1 cellular context compared by ENCODE assay signal in the genomic region with DNA sequence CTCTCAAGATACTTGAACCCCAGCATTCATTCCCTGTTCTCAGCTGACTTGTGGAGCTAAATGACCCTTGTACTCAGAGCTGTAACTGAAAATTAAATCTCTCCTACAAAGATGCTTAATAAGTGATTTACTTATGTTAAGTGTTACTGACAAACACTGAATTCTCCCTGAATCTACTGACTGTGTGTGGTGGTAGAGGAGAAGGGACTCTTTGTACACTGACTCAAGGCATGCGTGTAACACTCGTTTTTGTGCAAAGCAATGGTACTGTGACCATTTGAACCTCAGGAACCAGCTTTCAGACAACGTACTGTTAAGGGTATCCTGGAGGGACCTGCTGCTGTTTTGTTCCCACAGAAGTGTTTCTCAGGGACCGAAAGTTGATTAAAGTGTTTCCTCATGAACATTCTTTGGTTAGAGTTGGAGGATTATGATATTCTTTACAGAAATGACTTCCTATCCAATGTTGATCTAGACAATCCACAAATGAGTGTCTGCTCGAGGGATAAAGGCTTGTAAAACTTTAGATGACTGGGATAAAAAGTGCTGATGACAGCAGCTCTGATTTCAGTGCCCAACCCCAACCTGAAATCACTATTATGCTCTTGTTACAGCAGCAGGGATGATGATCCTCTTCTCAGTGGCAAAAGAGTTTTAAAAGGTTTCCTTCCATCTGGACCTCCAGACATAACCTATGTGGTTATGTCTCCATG.
TF ChIP-seq lines count a peak whose summit lies in the region.

No MANE protein-coding gene starts in this region.

TF ChIP-seq in HEK293, 187 proteins besides CTCF, POLR2A, EP300 and RAD21 (continued from another document and continues in another):
- TF ChIP-seq, protein P1, sequence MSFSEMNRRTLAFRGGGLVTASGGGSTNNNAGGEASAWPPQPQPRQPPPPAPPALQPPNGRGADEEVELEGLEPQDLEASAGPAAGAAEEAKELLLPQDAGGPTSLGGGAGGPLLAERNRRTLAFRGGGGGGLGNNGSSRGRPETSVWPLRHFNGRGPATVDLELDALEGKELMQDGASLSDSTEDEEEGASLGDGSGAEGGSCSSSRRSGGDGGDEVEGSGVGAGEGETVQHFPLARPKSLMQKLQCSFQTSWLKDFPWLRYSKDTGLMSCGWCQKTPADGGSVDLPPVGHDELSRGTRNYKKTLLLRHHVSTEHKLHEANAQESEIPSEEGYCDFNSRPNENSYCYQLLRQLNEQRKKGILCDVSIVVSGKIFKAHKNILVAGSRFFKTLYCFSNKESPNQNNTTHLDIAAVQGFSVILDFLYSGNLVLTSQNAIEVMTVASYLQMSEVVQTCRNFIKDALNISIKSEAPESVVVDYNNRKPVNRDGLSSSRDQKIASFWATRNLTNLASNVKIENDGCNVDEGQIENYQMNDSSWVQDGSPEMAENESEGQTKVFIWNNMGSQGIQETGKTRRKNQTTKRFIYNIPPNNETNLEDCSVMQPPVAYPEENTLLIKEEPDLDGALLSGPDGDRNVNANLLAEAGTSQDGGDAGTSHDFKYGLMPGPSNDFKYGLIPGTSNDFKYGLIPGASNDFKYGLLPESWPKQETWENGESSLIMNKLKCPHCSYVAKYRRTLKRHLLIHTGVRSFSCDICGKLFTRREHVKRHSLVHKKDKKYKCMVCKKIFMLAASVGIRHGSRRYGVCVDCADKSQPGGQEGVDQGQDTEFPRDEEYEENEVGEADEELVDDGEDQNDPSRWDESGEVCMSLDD (tag by site-specific recombination; IDR thresholded peaks at IDR 0.05) = no peak
- TF ChIP-seq, protein P2, sequence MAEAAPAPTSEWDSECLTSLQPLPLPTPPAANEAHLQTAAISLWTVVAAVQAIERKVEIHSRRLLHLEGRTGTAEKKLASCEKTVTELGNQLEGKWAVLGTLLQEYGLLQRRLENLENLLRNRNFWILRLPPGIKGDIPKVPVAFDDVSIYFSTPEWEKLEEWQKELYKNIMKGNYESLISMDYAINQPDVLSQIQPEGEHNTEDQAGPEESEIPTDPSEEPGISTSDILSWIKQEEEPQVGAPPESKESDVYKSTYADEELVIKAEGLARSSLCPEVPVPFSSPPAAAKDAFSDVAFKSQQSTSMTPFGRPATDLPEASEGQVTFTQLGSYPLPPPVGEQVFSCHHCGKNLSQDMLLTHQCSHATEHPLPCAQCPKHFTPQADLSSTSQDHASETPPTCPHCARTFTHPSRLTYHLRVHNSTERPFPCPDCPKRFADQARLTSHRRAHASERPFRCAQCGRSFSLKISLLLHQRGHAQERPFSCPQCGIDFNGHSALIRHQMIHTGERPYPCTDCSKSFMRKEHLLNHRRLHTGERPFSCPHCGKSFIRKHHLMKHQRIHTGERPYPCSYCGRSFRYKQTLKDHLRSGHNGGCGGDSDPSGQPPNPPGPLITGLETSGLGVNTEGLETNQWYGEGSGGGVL (tag by site-specific recombination; IDR thresholded peaks at IDR 0.05) = no peak
- TF ChIP-seq, protein P3, sequence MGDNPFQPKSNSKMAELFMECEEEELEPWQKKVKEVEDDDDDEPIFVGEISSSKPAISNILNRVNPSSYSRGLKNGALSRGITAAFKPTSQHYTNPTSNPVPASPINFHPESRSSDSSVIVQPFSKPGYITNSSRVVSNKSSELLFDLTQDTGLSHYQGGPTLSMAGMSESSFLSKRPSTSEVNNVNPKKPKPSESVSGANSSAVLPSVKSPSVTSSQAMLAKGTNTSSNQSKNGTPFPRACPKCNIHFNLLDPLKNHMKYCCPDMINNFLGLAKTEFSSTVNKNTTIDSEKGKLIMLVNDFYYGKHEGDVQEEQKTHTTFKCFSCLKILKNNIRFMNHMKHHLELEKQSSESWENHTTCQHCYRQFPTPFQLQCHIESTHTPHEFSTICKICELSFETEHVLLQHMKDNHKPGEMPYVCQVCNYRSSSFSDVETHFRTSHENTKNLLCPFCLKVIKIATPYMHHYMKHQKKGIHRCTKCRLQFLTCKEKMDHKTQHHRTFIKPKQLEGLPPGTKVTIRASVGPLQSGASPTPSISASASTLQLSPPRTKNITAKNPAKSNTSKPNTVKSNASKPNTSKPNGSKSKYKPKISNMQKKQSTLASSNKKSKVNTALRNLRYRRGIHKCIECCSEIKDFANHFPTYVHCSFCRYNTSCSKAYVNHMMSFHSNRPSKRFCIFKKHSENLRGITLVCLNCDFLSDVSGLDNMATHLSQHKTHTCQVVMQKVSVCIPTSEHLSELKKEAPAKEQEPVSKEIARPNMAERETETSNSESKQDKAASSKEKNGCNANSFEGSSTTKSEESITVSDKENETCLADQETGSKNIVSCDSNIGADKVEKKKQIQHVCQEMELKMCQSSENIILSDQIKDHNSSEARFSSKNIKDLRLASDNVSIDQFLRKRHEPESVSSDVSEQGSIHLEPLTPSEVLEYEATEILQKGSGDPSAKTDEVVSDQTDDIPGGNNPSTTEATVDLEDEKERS (tag by site-specific recombination; IDR thresholded peaks at IDR 0.05) = no peak
- TF ChIP-seq ZNF416 (tag by site-specific recombination; IDR thresholded peaks at IDR 0.05) = no peak
- TF ChIP-seq GLIS1 (tag by site-specific recombination; IDR thresholded peaks at IDR 0.05) = no peak
- TF ChIP-seq, protein P4, sequence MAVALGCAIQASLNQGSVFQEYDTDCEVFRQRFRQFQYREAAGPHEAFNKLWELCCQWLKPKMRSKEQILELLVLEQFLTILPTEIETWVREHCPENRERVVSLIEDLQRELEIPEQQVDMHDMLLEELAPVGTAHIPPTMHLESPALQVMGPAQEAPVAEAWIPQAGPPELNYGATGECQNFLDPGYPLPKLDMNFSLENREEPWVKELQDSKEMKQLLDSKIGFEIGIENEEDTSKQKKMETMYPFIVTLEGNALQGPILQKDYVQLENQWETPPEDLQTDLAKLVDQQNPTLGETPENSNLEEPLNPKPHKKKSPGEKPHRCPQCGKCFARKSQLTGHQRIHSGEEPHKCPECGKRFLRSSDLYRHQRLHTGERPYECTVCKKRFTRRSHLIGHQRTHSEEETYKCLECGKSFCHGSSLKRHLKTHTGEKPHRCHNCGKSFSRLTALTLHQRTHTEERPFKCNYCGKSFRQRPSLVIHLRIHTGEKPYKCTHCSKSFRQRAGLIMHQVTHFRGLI (tag by site-specific recombination; IDR thresholded peaks at IDR 0.05) = peak; percentile 60; the same call in 1 of the 2 replicates
- TF ChIP-seq ZNF610 (tag by site-specific recombination; IDR thresholded peaks at IDR 0.05; ENCODE audit: borderline replicate concordance) = no peak
- TF ChIP-seq, protein P5, sequence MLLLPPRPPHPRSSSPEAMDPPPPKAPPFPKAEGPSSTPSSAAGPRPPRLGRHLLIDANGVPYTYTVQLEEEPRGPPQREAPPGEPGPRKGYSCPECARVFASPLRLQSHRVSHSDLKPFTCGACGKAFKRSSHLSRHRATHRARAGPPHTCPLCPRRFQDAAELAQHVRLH (tag by site-specific recombination; IDR thresholded peaks at IDR 0.05) = no peak
- TF ChIP-seq ZNF391 (tag by site-specific recombination; IDR thresholded peaks at IDR 0.05; ENCODE audit: borderline replicate concordance, low read depth) = no peak
- no peak for TF ChIP-seq ELK4 (IDR thresholded peaks at IDR 0.05; ENCODE audit: borderline replicate concordance, low read depth, low read length)
- no peak for TF ChIP-seq ZFHX2 (tag by site-specific recombination; conservative IDR thresholded peaks at IDR 0.05)
- TF ChIP-seq OSR2 (tag by site-specific recombination; IDR thresholded peaks at IDR 0.05) = peak; percentile 59
- TF ChIP-seq SP7 (tag by site-specific recombination; IDR thresholded peaks at IDR 0.05) = no peak
- 0 out of 2 replicates have a peak, but pooled peaks have one; percentile 21 for TF ChIP-seq ZEB2 (tag by site-specific recombination; IDR thresholded peaks at IDR 0.05)
- TF ChIP-seq ZNF280C (tag by site-specific recombination; IDR thresholded peaks at IDR 0.05) = no peak
- TF ChIP-seq PRDM6 (tag by site-specific recombination; IDR thresholded peaks at IDR 0.05) = peak; percentile 92
- no peak for TF ChIP-seq SP3 (tag by site-specific recombination; IDR thresholded peaks at IDR 0.05)
- TF ChIP-seq, protein P6, sequence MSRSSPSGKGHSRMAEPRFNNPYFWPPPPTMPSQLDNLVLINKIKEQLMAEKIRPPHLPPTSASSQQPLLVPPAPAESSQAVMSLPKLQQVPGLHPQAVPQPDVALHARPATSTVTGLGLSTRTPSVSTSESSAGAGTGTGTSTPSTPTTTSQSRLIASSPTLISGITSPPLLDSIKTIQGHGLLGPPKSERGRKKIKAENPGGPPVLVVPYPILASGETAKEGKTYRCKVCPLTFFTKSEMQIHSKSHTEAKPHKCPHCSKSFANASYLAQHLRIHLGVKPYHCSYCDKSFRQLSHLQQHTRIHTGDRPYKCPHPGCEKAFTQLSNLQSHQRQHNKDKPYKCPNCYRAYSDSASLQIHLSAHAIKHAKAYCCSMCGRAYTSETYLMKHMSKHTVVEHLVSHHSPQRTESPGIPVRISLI (tag by site-specific recombination; IDR thresholded peaks at IDR 0.05) = no peak
- TF ChIP-seq SP2 (tag by site-specific recombination; IDR thresholded peaks at IDR 0.05) = no peak
- TF ChIP-seq ZNF571 (tag by site-specific recombination; IDR thresholded peaks at IDR 0.05) = no peak
- TF ChIP-seq, protein P7, sequence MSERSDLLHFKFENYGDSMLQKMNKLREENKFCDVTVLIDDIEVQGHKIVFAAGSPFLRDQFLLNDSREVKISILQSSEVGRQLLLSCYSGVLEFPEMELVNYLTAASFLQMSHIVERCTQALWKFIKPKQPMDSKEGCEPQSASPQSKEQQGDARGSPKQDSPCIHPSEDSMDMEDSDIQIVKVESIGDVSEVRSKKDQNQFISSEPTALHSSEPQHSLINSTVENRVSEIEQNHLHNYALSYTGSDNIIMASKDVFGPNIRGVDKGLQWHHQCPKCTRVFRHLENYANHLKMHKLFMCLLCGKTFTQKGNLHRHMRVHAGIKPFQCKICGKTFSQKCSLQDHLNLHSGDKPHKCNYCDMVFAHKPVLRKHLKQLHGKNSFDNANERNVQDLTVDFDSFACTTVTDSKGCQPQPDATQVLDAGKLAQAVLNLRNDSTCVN (tag by site-specific recombination; optimal IDR thresholded peaks at IDR 0.05) = no peak
- no peak for TF ChIP-seq ZNF560 (tag by site-specific recombination; IDR thresholded peaks at IDR 0.05; ENCODE audit: borderline replicate concordance)
- TF ChIP-seq ZNF843 (tag by site-specific recombination; IDR thresholded peaks at IDR 0.05) = 0 out of 2 replicates have a peak, but pooled peaks have one; percentile 49
- no peak for TF ChIP-seq ZNF19 (tag by site-specific recombination; IDR thresholded peaks at IDR 0.05; ENCODE audit: low read depth)
- TF ChIP-seq ZNF654 (tag by site-specific recombination; IDR thresholded peaks at IDR 0.05; ENCODE audit: low read depth) = no peak
- no peak for TF ChIP-seq KLF10 (tag by site-specific recombination; IDR thresholded peaks at IDR 0.05)
- TF ChIP-seq ZNF548 (tag by site-specific recombination; IDR thresholded peaks at IDR 0.05) = no peak
- TF ChIP-seq ZNF394 (tag by site-specific recombination; IDR thresholded peaks at IDR 0.05; ENCODE audit: borderline replicate concordance) = no peak
- TF ChIP-seq ZNF350 (tag by site-specific recombination; IDR thresholded peaks at IDR 0.05) = no peak
- TF ChIP-seq MEIS1 (CRISPR knock-in tag; IDR thresholded peaks at IDR 0.05; ENCODE audit: borderline replicate concordance) = no peak
- TF ChIP-seq ZNF747 (tag by site-specific recombination; IDR thresholded peaks at IDR 0.05) = no peak
- TF ChIP-seq ZNF48 (tag by site-specific recombination; IDR thresholded peaks at IDR 0.05) = no peak
- no peak for TF ChIP-seq ZBTB21 (tag by site-specific recombination; IDR thresholded peaks at IDR 0.05)
- TF ChIP-seq ZBTB7A (tag by site-specific recombination; IDR thresholded peaks at IDR 0.05; ENCODE audit: low read depth) = no peak
- TF ChIP-seq, protein P8, sequence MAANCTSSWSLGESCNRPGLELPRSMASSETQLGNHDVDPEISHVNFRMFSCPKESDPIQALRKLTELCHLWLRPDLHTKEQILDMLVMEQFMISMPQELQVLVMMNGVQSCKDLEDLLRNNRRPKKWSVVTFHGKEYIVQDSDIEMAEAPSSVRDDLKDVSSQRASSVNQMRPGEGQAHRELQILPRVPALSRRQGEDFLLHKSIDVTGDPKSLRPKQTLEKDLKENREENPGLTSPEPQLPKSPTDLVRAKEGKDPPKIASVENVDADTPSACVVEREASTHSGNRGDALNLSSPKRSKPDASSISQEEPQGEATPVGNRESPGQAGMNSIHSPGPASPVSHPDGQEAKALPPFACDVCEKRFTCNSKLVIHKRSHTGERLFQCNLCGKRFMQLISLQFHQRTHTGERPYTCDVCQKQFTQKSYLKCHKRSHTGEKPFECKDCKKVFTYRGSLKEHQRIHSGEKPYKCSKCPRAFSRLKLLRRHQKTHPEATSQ (tag by site-specific recombination; IDR thresholded peaks at IDR 0.05) = no peak
- TF ChIP-seq ZNF155 (tag by site-specific recombination; IDR thresholded peaks at IDR 0.05) = no peak
- TF ChIP-seq ZBTB20 (tag by site-specific recombination; IDR thresholded peaks at IDR 0.05) = no peak
- no peak for TF ChIP-seq ZNF785 (tag by site-specific recombination; IDR thresholded peaks at IDR 0.05)
- no peak for TF ChIP-seq KLF9 (tag by site-specific recombination; IDR thresholded peaks at IDR 0.05; ENCODE audit: low read depth)
